17 cellular contexts compared by ENCODE assay signal in genomic region chr11:10603721-10604297, GRCh38. TPM values are rescaled to one million over a fixed set of nuclear protein-coding genes. Genes with fewer than 3 reads are reported as not detected.
A peak's percentile ranks its signal among the peaks of the same experiment; 100 is the strongest.
DNase-seq lines count a peak whose midpoint lies in the region; ATAC-seq lines count a peak whose summit lies in the region.
"Had no signal": no experiment of that assay in that cellular context is flagged by ENCODE, and none has a peak within 500 bp of the region (broad histone marks: within the 10 kb centered on the region; RNA-seq: fewer than 3 reads in every experiment).

No MANE protein-coding gene starts in this region.

- peak overlapping the region; percentile 34 for H3K9ac ChIP-seq in skeletal muscle satellite cell (ENCODE audit: low read depth, low read length)

- H3K4me1 ChIP-seq in right cardiac atrium (ENCODE audit: control insufficient read depth, insufficient read depth, low read length) (peaks cover 22% of the 10 kb centered on the region), skeletal muscle satellite cell (ENCODE audit: control insufficient read depth, insufficient read depth, low read length) (peaks cover 33% of the 10 kb centered on the region)

- no peak for DNase-seq in right cardiac atrium
- DNase-seq in Right ventricle myocardium superior = no peak
- DNase-seq: activated CD4-positive, alpha-beta T cell treated with anti-CD3 and anti-CD28 coated beads for 1 hour; activated naive CD8-positive, alpha-beta T cell treated with anti-CD3 and anti-CD28 coated beads, Interleukin-2, amount 10 ng/mL, durations not matched to agents 7 days and 5 days; activated T-cell treated with anti-CD3 and anti-CD28 coated beads, Interleukin-2, amount 50 U/mL, for 24 hours; Calu3; mucosa of descending colon; NCI-H2029 treated with DMSO at 0.1 percent for 48 hours; NCI-H82; stimulated activated CD4-positive, alpha-beta T cell treated with anti-CD3 and anti-CD28 coated beads, Interleukin-4, amount 100 ng/mL, for 1 hour; T-helper 17 cell had no signal

- no peak for ATAC-seq in right cardiac atrium
- ATAC-seq in Right ventricle myocardium superior (ENCODE audit: poor library complexity) = no peak
- no peak for ATAC-seq in GM21515 (IDR thresholded peaks at IDR 0.05; ENCODE audit: unreplicated experiment)
- no peak for ATAC-seq in GM21576 (IDR thresholded peaks at IDR 0.05; ENCODE audit: unreplicated experiment)
- no peak for ATAC-seq in HG02885 (IDR thresholded peaks at IDR 0.05; ENCODE audit: poor library complexity, unreplicated experiment)
- no peak for ATAC-seq in GM18867 (IDR thresholded peaks at IDR 0.05; ENCODE audit: unreplicated experiment)
- ATAC-seq: T-helper 17 cell had no signal

- 92% methylated on average over 5 of the region's 5 CpGs for WGBS in right cardiac atrium

- peak overlapping the region; percentile 52 for H3K4me2 ChIP-seq in skeletal muscle satellite cell (ENCODE audit: low read length)

- no peaks in the 10 kb centered on the region for H3K27me3 ChIP-seq in right cardiac atrium (ENCODE audit: control insufficient read depth, insufficient read depth)
- H3K27me3 ChIP-seq in layer of hippocampus (ENCODE audit: control insufficient read depth, insufficient read depth, low read length) = no peaks in the 10 kb centered on the region
- H3K27me3 ChIP-seq in skeletal muscle satellite cell (ENCODE audit: control insufficient read depth, insufficient read depth, low read length) = no peaks in the 10 kb centered on the region

- H3K36me3 ChIP-seq in skeletal muscle satellite cell (ENCODE audit: insufficient read depth, low read length) = no peaks in the 10 kb centered on the region

- no peaks in the 10 kb centered on the region for H3K9me3 ChIP-seq in right cardiac atrium (ENCODE audit: control insufficient read depth, low read length)
- H3K9me3 ChIP-seq in skeletal muscle satellite cell (replicated peaks; ENCODE audit: low read length) = no peaks in the 10 kb centered on the region
- H3K9me3 ChIP-seq: mucosa of descending colon had no signal

- peak overlapping the region; percentile 93 for H3K27ac ChIP-seq in right cardiac atrium (ENCODE audit: low read length)
- H3K27ac ChIP-seq in layer of hippocampus (ENCODE audit: low read depth, low read length) = peak overlapping the region; percentile 42

- intact Hi-C loops in right cardiac atrium (cut with DNase I) = no loop called here
- intact Hi-C loops in Right ventricle myocardium superior (cut with DNase I) = no loop called here

- H3K4me3 ChIP-seq in right cardiac atrium (ENCODE audit: low read length) (no peak overlapping the region), skeletal muscle satellite cell (ENCODE audit: low read length) (no peak overlapping the region)
- H3K4me3 ChIP-seq: mucosa of descending colon had no signal

RNA-seq across cellular contexts. Expression of gene LYVE1, which starts 35.3 kb away (rescaled TPM):
- total RNA-seq in right cardiac atrium (100 to 1,000 TPM in 1 of 4 donors, 10 to 100 TPM in 3; 69.8 to 114 (median 92.8) TPM), Right ventricle myocardium superior (77.2 TPM)
- 12.6 TPM for polyA plus RNA-seq in right cardiac atrium
- total RNA-seq in skeletal muscle satellite cell (2012; rRNA removed) = under 0.01 and 0.22 TPM in 2 replicates
- total RNA-seq: activated naive CD8-positive, alpha-beta T cell treated with anti-CD3 and anti-CD28 coated beads, Interleukin-2, amount 10 ng/mL, durations not matched to agents 7 days and 5 days; Calu3; T-helper 17 cell had no signal
